ENCODE assay signal across 8 cellular contexts in genomic region chr3:48662753-48663488, GRCh38. TPM values are rescaled to one million over a fixed set of nuclear protein-coding genes. Genes with fewer than 3 reads are reported as not detected.
DNase-seq lines count a peak whose midpoint lies in the region; ATAC-seq and TF ChIP-seq lines count a peak whose summit lies in the region.

CELSR3 (minus strand) TSS chr3:48662886; CDS start chr3:48662634, 252 bp downstream.

- peaks cover 9% of the 10 kb centered on the region; the same call in 1 of the 2 replicates for H4K20me1 ChIP-seq in SK-N-SH (ENCODE audit: insufficient read depth)
- H4K20me1 ChIP-seq in hepatocyte (ENCODE audit: insufficient read depth, poor library complexity, severe bottlenecking): no peaks in the 10 kb centered on the region

- no peaks in the 10 kb centered on the region for H3K9me3 ChIP-seq in MG63
- no peaks in the 10 kb centered on the region for H3K9me3 ChIP-seq in SK-N-SH
- no peaks in the 10 kb centered on the region for H3K9me3 ChIP-seq in hepatocyte (ENCODE audit: low read depth)

- H2AFZ ChIP-seq in SK-N-SH (ENCODE audit: low read depth) (peak within 1 kb of the TSS; percentile 56; the same call in 1 of the 2 replicates), hepatocyte (peak within 1 kb of the TSS; percentile 6)

- in situ Hi-C loops in astrocyte of the cerebellum (cut with HindIII; ENCODE audit: low sequenced_read_pairs): no loop called here

- WGBS in SK-N-SH (ENCODE audit: low lambda C conversion rate): under 1% methylated on average over 32 of the region's 52 CpGs
- WGBS in hepatocyte (ENCODE audit: low lambda C conversion rate, missing lambda C conversion rate): 2% methylated on average over 42 of the region's 52 CpGs

- H3K27me3 ChIP-seq in MG63: 0 out of 2 replicates have a peak, but pooled peaks cover 2% of the 10 kb centered on the region
- H3K27me3 ChIP-seq in SK-N-SH (ENCODE audit: insufficient read depth): no peaks in the 10 kb centered on the region
- H3K27me3 ChIP-seq in hepatocyte: no peaks in the 10 kb centered on the region

- no peaks in the 10 kb centered on the region for H3K9me3 Mint-ChIP-seq in progenitor cell of endocrine pancreas (ENCODE audit: low read depth)

- TF ChIP-seq EP300 in SK-N-SH (IDR thresholded peaks at IDR 0.05; ENCODE audit: borderline replicate concordance in 1 of 2, low read depth in 1 of 2, low read length in 1 of 2): peak in 1 of 2 experiments; percentile 27; a peak in 1 of 4 replicates

- POLR2A ChIA-PET in SK-N-SH (lab: Yijun Ruan, JAX): interaction anchor here (0.7 to 2.1 kb wide), 14 partner anchors 11 to 344 kb away, joined by 3 to 15 read pairs (median 4); partner anchors contain the start of genes IP6K2, SLC26A6, UQCRC1 and WDR6

- ATAC-seq in GM18907 (IDR thresholded peaks at IDR 0.05; ENCODE audit: unreplicated experiment) (no peak), GM18870 (IDR thresholded peaks at IDR 0.05; ENCODE audit: unreplicated experiment) (no peak)

- H3K9me2 ChIP-seq in SK-N-SH (no peaks in the 10 kb centered on the region), hepatocyte (replicated peaks; ENCODE audit: insufficient read depth) (no peaks in the 10 kb centered on the region)

- peak; percentile 68 for DNase-seq in DMS79 (lab: John Stamatoyannopoulos, UW)
- peak; percentile 59 for DNase-seq in MG63
- peak; percentile 92 for DNase-seq in SK-N-SH
- DNase-seq in astrocyte of the cerebellum (ENCODE audit: low read depth): peak; percentile 67
- peak; percentile 91 for DNase-seq in hepatocyte (ENCODE audit: low spot score)
- peak; percentile 69 for DNase-seq in progenitor cell of endocrine pancreas (ENCODE audit: low spot score, unreplicated experiment)

- H3F3A ChIP-seq in SK-N-SH (replicated peaks; ENCODE audit: insufficient read depth): peaks cover 12% of the 10 kb centered on the region

- H3K4me3 ChIP-seq in MG63 (peak within 1 kb of the TSS; percentile 52), SK-N-SH (ENCODE audit: low read depth in 2 of 2, low read length in 1 of 2) (peak within 1 kb of the TSS; percentile 61 to 77), astrocyte of the cerebellum (ENCODE audit: low read depth, low read length) (peak within 1 kb of the TSS; percentile 54), hepatocyte (peak within 1 kb of the TSS; percentile 36)

- H3K36me3 Mint-ChIP-seq in progenitor cell of endocrine pancreas (ENCODE audit: insufficient read depth): peaks cover 8% of the 10 kb centered on the region

- peak within 1 kb of the TSS; percentile 96 for H3K4me3 Mint-ChIP-seq in progenitor cell of endocrine pancreas (ENCODE audit: low read depth)

- H3K27ac ChIP-seq in SK-N-SH (ENCODE audit: low read depth in 2 of 2, low read length in 1 of 2) (peak within 1 kb of the TSS; percentile 96 to 99), hepatocyte (peak within 1 kb of the TSS; percentile 87)

- H3K4me1 Mint-ChIP-seq in progenitor cell of endocrine pancreas (ENCODE audit: low read depth): peaks cover 8% of the 10 kb centered on the region

- H3K27me3 Mint-ChIP-seq in progenitor cell of endocrine pancreas: peaks cover 3% of the 10 kb centered on the region

- CTCF ChIA-PET in SK-N-SH (lab: Yijun Ruan, JAX): interaction anchor here (0.8 to 4.5 kb wide), 14 partner anchors 11 to 335 kb away, joined by 3 to 33 read pairs (median 5); partner anchors contain the start of genes ARIH2, ATRIP, NCKIPSD and SLC26A6

- H3K4me1 ChIP-seq in SK-N-SH (ENCODE audit: control insufficient read depth in 1 of 2, insufficient read depth in 2 of 2, low read depth in 1 of 2, low read length in 1 of 2) (peaks cover 4 to 21% of the 10 kb centered on the region in 2 experiments; a peak in 2 of 4 replicates), hepatocyte (ENCODE audit: insufficient read depth) (no peaks in the 10 kb centered on the region)

- peak within 1 kb of the TSS; percentile 99 for H3K27ac Mint-ChIP-seq in progenitor cell of endocrine pancreas

- TF ChIP-seq CTCF in SK-N-SH (IDR thresholded peaks at IDR 0.05) (no peak), astrocyte of the cerebellum (IDR thresholded peaks at IDR 0.05; ENCODE audit: low read depth, low read length, missing control alignments) (no peak), hepatocyte (IDR thresholded peaks at IDR 0.05; ENCODE audit: poor library complexity) (no peak), progenitor cell of endocrine pancreas (IDR thresholded peaks at IDR 0.05; ENCODE audit: unreplicated experiment) (no peak)

- peak within 1 kb of the TSS; percentile 97 for H3K9ac ChIP-seq in SK-N-SH

- TF ChIP-seq RAD21 in SK-N-SH (IDR thresholded peaks at IDR 0.05; ENCODE audit: low read length): no peak

- no peaks in the 10 kb centered on the region for H3K36me3 ChIP-seq in MG63
- peaks cover 15 to 33% of the 10 kb centered on the region in 2 experiments for H3K36me3 ChIP-seq in SK-N-SH (replicated peaks in 1 of 2; ENCODE audit: control insufficient read depth in 1 of 2, insufficient read depth in 2 of 2, low read length in 1 of 2)
- H3K36me3 ChIP-seq in hepatocyte (replicated peaks; ENCODE audit: insufficient read depth, low read depth): no peaks in the 10 kb centered on the region

- H3K79me2 ChIP-seq in SK-N-SH (ENCODE audit: insufficient read depth) (peaks cover 28% of the 10 kb centered on the region), hepatocyte (no peaks in the 10 kb centered on the region)

- peak within 1 kb of the TSS; percentile 98 for H3K4me2 ChIP-seq in SK-N-SH
- peak within 1 kb of the TSS; percentile 95 for H3K4me2 ChIP-seq in hepatocyte

TF ChIP-seq in SK-N-SH, 30 proteins besides CTCF, POLR2A, EP300 and RAD21 (continues in another document):
- TF ChIP-seq GATA2 (CRISPR knock-in tag; IDR thresholded peaks at IDR 0.05) (no peak), RCOR1 (IDR thresholded peaks at IDR 0.05; ENCODE audit: low read length) (no peak), USF2 (IDR thresholded peaks at IDR 0.05; ENCODE audit: borderline replicate concordance, low read depth, low read length) (no peak), EZH2phosphoT487 (IDR thresholded peaks at IDR 0.05; ENCODE audit: borderline replicate concordance, low read depth) (no peak), ZBTB33 (IDR thresholded peaks at IDR 0.05; ENCODE audit: borderline replicate concordance, low read depth) (no peak), FOSL2 (IDR thresholded peaks at IDR 0.05; ENCODE audit: borderline replicate concordance, low read depth) (no peak), GABPA (IDR thresholded peaks at IDR 0.05; ENCODE audit: low read depth) (no peak), JUND (IDR thresholded peaks at IDR 0.05) (no peak; the same call in 1 of the 2 replicates), NFIC (IDR thresholded peaks at IDR 0.05; ENCODE audit: borderline replicate concordance) (no peak), CHD2 (IDR thresholded peaks at IDR 0.05; ENCODE audit: low read length, partially characterized antibody) (peak; percentile 31), MAX (IDR thresholded peaks at IDR 0.05; ENCODE audit: low read depth) (peak; percentile 68; the same call in 1 of the 2 replicates), USF1 (IDR thresholded peaks at IDR 0.05; ENCODE audit: borderline replicate concordance, low read depth) (no peak), PBX3 (IDR thresholded peaks at IDR 0.05) (no peak), POLR2AphosphoS5 (IDR thresholded peaks at IDR 0.05; ENCODE audit: low read depth, low read length) (peak; percentile 85)

RNA-seq across cellular contexts. Expression of gene CELSR3, which starts in this region (rescaled TPM):
- total RNA-seq in MG63 (2014; rRNA removed; shearing (Covaris generic); ENCODE audit: low replicate concordance): 0.05 and 0.16 TPM in 2 replicates
- polyA plus RNA-seq in SK-N-SH (2012; rRNA removed) (10.0 and 11.7 TPM in 2 replicates), hepatocyte (1.9 TPM in 2 replicates)
- polyA plus RNA-seq in SK-N-SH (2012; cell fraction: cytosol; rRNA removed): 3.9 and 6.8 TPM in 2 replicates
- polyA plus RNA-seq in SK-N-SH (2012; cell fraction: nucleus; rRNA removed): 32.5 and 36.5 TPM in 2 replicates
- total RNA-seq in hepatocyte (1.6 and 1.8 TPM in 2 replicates), progenitor cell of endocrine pancreas (14.9 and 15.2 TPM in 2 replicates)

Comparison
In these comparisons a context has a peak if more than half of its experiments do, and no peak if none do; other contexts are left out.
1. Peak in DNase-seq and H3K4me3 ChIP-seq in MG63; RNA of the gene not detected or under 1 TPM.